In genomic region chr11:126109941-126110731, GRCh38 we compare ENCODE assay signal across 14 cellular contexts. TPM values are rescaled to one million over a fixed set of nuclear protein-coding genes. Genes with fewer than 3 reads are reported as not detected.
DNase-seq lines count a peak whose midpoint lies in the region; ATAC-seq and TF ChIP-seq lines count a peak whose summit lies in the region.
"Had no signal": no experiment of that assay in that cellular context is flagged by ENCODE, and none has a peak within 500 bp of the region (broad histone marks: within the 10 kb centered on the region; RNA-seq: fewer than 3 reads in every experiment).

No MANE protein-coding gene starts in this region.

- TF ChIP-seq CTCF in astrocyte of the spinal cord (IDR thresholded peaks at IDR 0.05; ENCODE audit: low read depth, low read length): no peak

- no peak overlapping the region for H3K27ac ChIP-seq in neuronal stem cell (replicated peaks; ENCODE audit: low read length)
- H3K27ac ChIP-seq: esophagus squamous epithelium, ovary had no signal

- in situ Hi-C loops in astrocyte of the spinal cord (cut with HindIII; ENCODE audit: low sequenced_read_pairs): no loop called here

- ATAC-seq in HG02870 (IDR thresholded peaks at IDR 0.05; ENCODE audit: unreplicated experiment) (peak; percentile 82), GM18498 (IDR thresholded peaks at IDR 0.05; ENCODE audit: unreplicated experiment) (no peak), GM21423 (IDR thresholded peaks at IDR 0.05; ENCODE audit: unreplicated experiment) (no peak), GM19397 (IDR thresholded peaks at IDR 0.05; ENCODE audit: unreplicated experiment) (no peak), HG02973 (IDR thresholded peaks at IDR 0.05; ENCODE audit: unreplicated experiment) (no peak)

- peak overlapping the region; percentile 71 for H2BK5ac ChIP-seq in neuronal stem cell (ENCODE audit: low read length)

- H3K4ac ChIP-seq in neuronal stem cell (ENCODE audit: low read length): no peak overlapping the region

- no peak overlapping the region for H3K14ac ChIP-seq in neuronal stem cell (ENCODE audit: low read length)

- H2BK120ac ChIP-seq in neuronal stem cell (ENCODE audit: low read depth, low read length): peak overlapping the region; percentile 3

- H2BK15ac ChIP-seq in neuronal stem cell (ENCODE audit: low read length): peak overlapping the region; percentile 77

- no peaks in the 10 kb centered on the region for H3K9me3 ChIP-seq in neuronal stem cell (replicated peaks in 1 of 2; ENCODE audit: control insufficient read depth in 2 of 2, insufficient read depth in 1 of 2, low read depth in 1 of 2, low read length in 2 of 2)
- H3K9me3 ChIP-seq: esophagus squamous epithelium, ovary had no signal

- peak; percentile 62 for DNase-seq in EH (ENCODE audit: low read depth)
- peak; percentile 53 for DNase-seq in astrocyte of the spinal cord (ENCODE audit: low read depth, low spot score)
- no peak for DNase-seq in neuronal stem cell (ENCODE audit: low spot score)
- DNase-seq: amniotic stem cell, COR-L47, esophagus squamous epithelium, left cardiac atrium, NCI-H2081 treated with DMSO at 0.1 percent for 48 hours, ovary had no signal

- no peak overlapping the region for H2AFZ ChIP-seq in neuronal stem cell (ENCODE audit: low read length)

- no CpG with 5 or more reads among the region's 10 CpGs for WGBS in neuronal stem cell (ENCODE audit: extremely low coverage in 2 of 2, insufficient read length in 2 of 2, insufficient replicate concordance in 1 of 2), 2 donors

- peak overlapping the region; percentile 12 for H4K91ac ChIP-seq in neuronal stem cell (ENCODE audit: low read depth, low read length, poor library complexity)

- H3K4me1 ChIP-seq in neuronal stem cell (ENCODE audit: control insufficient read depth in 2 of 2, insufficient read depth in 1 of 2, low read depth in 1 of 2, low read length in 2 of 2): peaks cover 4 to 19% of the 10 kb centered on the region in 2 donors

- H3K79me1 ChIP-seq in neuronal stem cell (ENCODE audit: low read depth, low read length): no peaks in the 10 kb centered on the region

- H3K23ac ChIP-seq in neuronal stem cell (ENCODE audit: low read depth, low read length, poor library complexity): no peak overlapping the region

- peak overlapping the region; percentile 72 for H2AK5ac ChIP-seq in neuronal stem cell (ENCODE audit: low read depth, low read length)

- H3K18ac ChIP-seq in neuronal stem cell (ENCODE audit: low read length): peak overlapping the region; percentile 82

- H2BK12ac ChIP-seq in neuronal stem cell (ENCODE audit: low read length): no peak overlapping the region

- no peak overlapping the region for H3K4me2 ChIP-seq in neuronal stem cell (ENCODE audit: insufficient read depth, low read length, poor library complexity, severe bottlenecking)

- peaks cover 0 to 76% (median 0%) of the 10 kb centered on the region in 3 experiments for H3K27me3 ChIP-seq in neuronal stem cell (ENCODE audit: control insufficient read depth in 3 of 3, insufficient read depth in 3 of 3, low read depth in 1 of 3, low read length in 3 of 3)
- H3K27me3 ChIP-seq: ovary had no signal

- H3K36me3 ChIP-seq in neuronal stem cell (replicated peaks in 1 of 2; ENCODE audit: control insufficient read depth in 2 of 2, insufficient read depth in 2 of 2, low read length in 2 of 2): no peaks in the 10 kb centered on the region
- H3K36me3 ChIP-seq: esophagus squamous epithelium, ovary had no signal

- H3K4me3 ChIP-seq in astrocyte of the spinal cord (ENCODE audit: low read depth, low read length) (no peak overlapping the region), neuronal stem cell (ENCODE audit: low read length in 2 of 2) (no peak overlapping the region)
- H3K4me3 ChIP-seq: esophagus squamous epithelium, ovary had no signal

- H3K9ac ChIP-seq in neuronal stem cell (ENCODE audit: low read depth, low read length, poor library complexity): peak overlapping the region; percentile 56

- H4K8ac ChIP-seq in neuronal stem cell (ENCODE audit: low read depth, low read length): no peak overlapping the region

RNA-seq across cellular contexts. Expression of gene CDON, which starts 47.5 kb away (rescaled TPM):
- 39.7 TPM for polyA plus RNA-seq in neuronal stem cell (2013, experiment 1 of 2)
- 38.5 TPM for polyA plus RNA-seq in neuronal stem cell (2013, experiment 2 of 2)
